11 cellular contexts compared by ENCODE assay signal in the genomic region with DNA sequence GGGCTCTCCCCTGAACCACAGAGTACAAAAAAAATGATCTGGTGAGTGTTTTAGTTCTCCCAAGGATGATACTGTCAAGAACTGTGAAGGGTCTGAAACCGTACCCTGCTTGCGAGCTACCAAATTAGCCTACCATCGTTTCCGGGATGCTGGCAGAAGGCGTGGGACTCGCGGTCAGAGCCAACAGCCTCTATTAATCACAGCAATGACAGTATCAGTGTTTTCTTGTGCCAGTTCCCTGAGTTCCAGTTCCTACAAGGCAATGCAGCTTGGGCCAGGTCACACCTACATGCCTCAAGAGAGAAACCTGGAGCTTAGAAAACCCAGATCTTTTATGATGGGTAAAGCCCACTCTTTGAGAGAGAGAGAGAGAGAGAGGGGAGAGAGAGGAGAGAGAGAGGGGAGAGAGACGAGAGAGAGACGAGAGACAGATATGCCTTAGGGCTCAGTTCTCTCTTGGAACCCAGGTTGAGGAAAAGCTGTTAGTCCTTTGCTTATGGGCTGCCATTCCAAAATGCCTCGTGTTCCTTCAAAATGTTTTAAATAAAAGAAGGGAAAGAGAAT.
DNase-seq lines count a peak whose midpoint lies in the region; ATAC-seq and TF ChIP-seq lines count a peak whose summit lies in the region.
"Had no signal": no experiment of that assay in that cellular context is flagged by ENCODE, and none has a peak within 500 bp of the region (broad histone marks: within the 10 kb centered on the region; RNA-seq: fewer than 3 reads in every experiment).

No MANE protein-coding gene starts in this region.

- H3K79me2 ChIP-seq in osteoblast (ENCODE audit: insufficient read depth, low read length) = peaks cover 4% of the 10 kb centered on the region

- no peaks in the 10 kb centered on the region for H3K27me3 Mint-ChIP-seq in T-helper 1 cell treated with Interleukin-12 subunit alpha and Interleukin-12 subunit beta and Interleukin-4 antibody, amounts not matched to agents 30 μg/mL and 1 μg/mL, for 36 hours (ENCODE audit: low read depth)
- H3K27me3 Mint-ChIP-seq in dendritic cell treated with granulocyte-macrophage colony-stimulating factor and Interleukin-4, amounts not matched to agents 40 ng/mL and 50 ng/mL, for 4 days = no peaks in the 10 kb centered on the region

- no peak overlapping the region for H3K4me3 ChIP-seq in osteoblast (ENCODE audit: insufficient read depth, low read length)

- peak; percentile 15 for ATAC-seq in HG03442 (IDR thresholded peaks at IDR 0.05; ENCODE audit: unreplicated experiment)
- ATAC-seq in GM21529 (IDR thresholded peaks at IDR 0.05; ENCODE audit: unreplicated experiment) = no peak

- no peaks in the 10 kb centered on the region for H3K27me3 ChIP-seq in osteoblast (ENCODE audit: insufficient read depth, low read length)

- H3K9me3 ChIP-seq in osteoblast (ENCODE audit: low read depth, low read length) = no peaks in the 10 kb centered on the region
- H3K9me3 ChIP-seq: SK-N-SH had no signal

- no peak overlapping the region for H2AFZ ChIP-seq in osteoblast (ENCODE audit: low read length)

- peak overlapping the region; percentile 67 for H3K27ac Mint-ChIP-seq in T-helper 1 cell treated with Interleukin-12 subunit alpha and Interleukin-12 subunit beta and Interleukin-4 antibody, amounts not matched to agents 30 μg/mL and 1 μg/mL, for 36 hours
- peak overlapping the region; percentile 6 for H3K27ac Mint-ChIP-seq in dendritic cell treated with granulocyte-macrophage colony-stimulating factor and Interleukin-4, amounts not matched to agents 40 ng/mL and 50 ng/mL, for 4 days

- intact Hi-C loops in dendritic cell treated with granulocyte-macrophage colony-stimulating factor and Interleukin-4, amounts not matched to agents 40 ng/mL and 50 ng/mL, for 4 days (cut with micrococcal nuclease) = no loop called here

- no peak for DNase-seq in T-helper 1 cell
- DNase-seq in osteoblast (ENCODE audit: insufficient read length, low spot score, missing footprints) = peak; percentile 58
- DNase-seq in NCI-H2081 (lab: John Stamatoyannopoulos, UW) = no peak
- DNase-seq in RPMI8226 = no peak
- DNase-seq: dermis blood vessel endothelial cell, NCI-H1417, SK-N-SH had no signal

- peak overlapping the region; percentile 69 for H3K4me3 Mint-ChIP-seq in T-helper 1 cell treated with Interleukin-12 subunit alpha and Interleukin-12 subunit beta and Interleukin-4 antibody, amounts not matched to agents 30 μg/mL and 1 μg/mL, for 36 hours
- H3K4me3 Mint-ChIP-seq in dendritic cell treated with granulocyte-macrophage colony-stimulating factor and Interleukin-4, amounts not matched to agents 40 ng/mL and 50 ng/mL, for 4 days = no peak overlapping the region

- no peak overlapping the region for H3K27ac ChIP-seq in osteoblast (ENCODE audit: low read depth, low read length)

- TF ChIP-seq CTCF in osteoblast (IDR thresholded peaks at IDR 0.05; ENCODE audit: extremely low read depth, low read depth, low read length) = no peak

- H3K9me3 Mint-ChIP-seq in T-helper 1 cell treated with Interleukin-12 subunit alpha and Interleukin-12 subunit beta and Interleukin-4 antibody, amounts not matched to agents 30 μg/mL and 1 μg/mL, for 36 hours = no peaks in the 10 kb centered on the region
- H3K9me3 Mint-ChIP-seq in dendritic cell treated with granulocyte-macrophage colony-stimulating factor and Interleukin-4, amounts not matched to agents 40 ng/mL and 50 ng/mL, for 4 days = no peaks in the 10 kb centered on the region

- peaks cover 7% of the 10 kb centered on the region for H3K4me1 ChIP-seq in osteoblast (ENCODE audit: insufficient read depth, low read length)

- H3K36me3 ChIP-seq in osteoblast (ENCODE audit: insufficient read depth, low read length) = no peaks in the 10 kb centered on the region

- no peak overlapping the region for H3K4me2 ChIP-seq in osteoblast (ENCODE audit: insufficient read depth, low read length)
- H3K4me2 ChIP-seq: SK-N-SH had no signal

- H4K20me1 ChIP-seq in osteoblast (ENCODE audit: insufficient read depth, low read length) = peaks cover 16% of the 10 kb centered on the region

- H3K36me3 Mint-ChIP-seq in T-helper 1 cell treated with Interleukin-12 subunit alpha and Interleukin-12 subunit beta and Interleukin-4 antibody, amounts not matched to agents 30 μg/mL and 1 μg/mL, for 36 hours (ENCODE audit: low read depth) = peaks cover 9% of the 10 kb centered on the region
- H3K36me3 Mint-ChIP-seq in dendritic cell treated with granulocyte-macrophage colony-stimulating factor and Interleukin-4, amounts not matched to agents 40 ng/mL and 50 ng/mL, for 4 days (ENCODE audit: low read depth) = peaks cover 87% of the 10 kb centered on the region

- peaks cover 40% of the 10 kb centered on the region for H3K4me1 Mint-ChIP-seq in T-helper 1 cell treated with Interleukin-12 subunit alpha and Interleukin-12 subunit beta and Interleukin-4 antibody, amounts not matched to agents 30 μg/mL and 1 μg/mL, for 36 hours (ENCODE audit: low read depth)
- peaks cover 81% of the 10 kb centered on the region for H3K4me1 Mint-ChIP-seq in dendritic cell treated with granulocyte-macrophage colony-stimulating factor and Interleukin-4, amounts not matched to agents 40 ng/mL and 50 ng/mL, for 4 days (ENCODE audit: low read depth)
